Comparison of ENCODE assay signal across 19 cellular contexts in genomic region chr5:32627219-32627880, GRCh38.
"Had no signal": no experiment of that assay in that cellular context is flagged by ENCODE, and none has a peak within 500 bp of the region (broad histone marks: within the 10 kb centered on the region; RNA-seq: fewer than 3 reads in every experiment).

No MANE protein-coding gene starts in this region.

- H3K36me3 ChIP-seq: transverse colon, uterus had no signal

- H3K9me3 ChIP-seq: transverse colon, uterus had no signal

- H3K4me3 Mint-ChIP-seq: activated B cell treated with CpG ODN at 0.5 μM for 24 hours; activated naive CD4-positive, alpha-beta T cell treated with anti-CD3 and anti-CD28 coated beads for 36 hours; activated T-cell treated with anti-CD3 and anti-CD28 coated beads, Interleukin-2, amount 50 U/mL, for 4 hours; brain; central memory CD8-positive, alpha-beta T cell; T-helper 2 cell treated with Interferon-gamma antibody and Interleukin-4, amounts not matched to agents 5 μg/mL and 100 μg/mL, for 36 hours had no signal

- H3K27me3 Mint-ChIP-seq: brain, progenitor cell of endocrine pancreas had no signal

- DNase-seq: activated B cell treated with CpG ODN at 0.5 μM for 24 hours; activated CD4-positive, alpha-beta T cell treated with anti-CD3 and anti-CD28 coated beads, Interleukin-2, amount 50 U/mL, for 1 hour; activated CD8-positive, alpha-beta memory T cell treated with anti-CD3 and anti-CD28 coated beads, Interleukin-2, amount 50 U/mL, for 4 hours; activated naive CD4-positive, alpha-beta T cell treated with anti-CD3 and anti-CD28 coated beads for 36 hours; activated T-cell treated with anti-CD3 and anti-CD28 coated beads, Interleukin-2, amount 50 U/mL, for 4 hours; effector CD4-positive, alpha-beta T cell; foreskin fibroblast; left ventricle myocardium superior; occipital lobe; stimulated activated CD4-positive, alpha-beta T cell treated with anti-CD3 and anti-CD28 coated beads, Interleukin-2, amount 100 ng/mL, for 24 hours; stimulated activated naive CD8-positive, alpha-beta T cell treated with anti-CD3 and anti-CD28 coated beads, Interleukin-15, Interleukin-2, amounts not matched to agents 100 U/mL and 50 U/mL, for 24 hours; substantia nigra; transverse colon; uterus had no signal

- H3K4me1 Mint-ChIP-seq: activated B cell treated with CpG ODN at 0.5 μM for 24 hours; brain; central memory CD8-positive, alpha-beta T cell had no signal

- H3K27ac Mint-ChIP-seq: activated B cell treated with CpG ODN at 0.5 μM for 24 hours; activated naive CD4-positive, alpha-beta T cell treated with anti-CD3 and anti-CD28 coated beads for 36 hours; brain; progenitor cell of endocrine pancreas; T-helper 2 cell treated with Interferon-gamma antibody and Interleukin-4, amounts not matched to agents 5 μg/mL and 100 μg/mL, for 36 hours had no signal

- H3K4me1 ChIP-seq: transverse colon, uterus had no signal

- H3K36me3 Mint-ChIP-seq: brain had no signal

- H3K27me3 ChIP-seq: transverse colon, uterus had no signal

- H3K9me3 Mint-ChIP-seq: activated B cell treated with CpG ODN at 0.5 μM for 24 hours; activated naive CD4-positive, alpha-beta T cell treated with anti-CD3 and anti-CD28 coated beads for 36 hours; activated T-cell treated with anti-CD3 and anti-CD28 coated beads, Interleukin-2, amount 50 U/mL, for 4 hours; brain; central memory CD8-positive, alpha-beta T cell; T-helper 2 cell treated with Interferon-gamma antibody and Interleukin-4, amounts not matched to agents 5 μg/mL and 100 μg/mL, for 36 hours had no signal

- H3K4me3 ChIP-seq: transverse colon, uterus had no signal

- H3K27ac ChIP-seq: transverse colon, uterus had no signal

- FAIRE-seq: TTC549 had no signal

- ATAC-seq: activated T-cell treated with anti-CD3 and anti-CD28 coated beads, Interleukin-2, amount 50 U/mL, for 4 hours; stimulated activated naive CD8-positive, alpha-beta T cell treated with anti-CD3 and anti-CD28 coated beads, Interleukin-15, Interleukin-2, amounts not matched to agents 100 U/mL and 50 U/mL, for 24 hours had no signal
